In genomic region chr7:93212881-93213280, GRCh38 we compare ENCODE assay signal across 30 cellular contexts. TPM values are rescaled to one million over a fixed set of nuclear protein-coding genes. Genes with fewer than 3 reads are reported as not detected.
DNase-seq lines count a peak whose midpoint lies in the region; ATAC-seq and TF ChIP-seq lines count a peak whose summit lies in the region.
"Had no signal": no experiment of that assay in that cellular context is flagged by ENCODE, and none has a peak within 500 bp of the region (broad histone marks: within the 10 kb centered on the region; RNA-seq: fewer than 3 reads in every experiment).

No MANE protein-coding gene starts in this region.

- H3K36me3 ChIP-seq in WERI-Rb-1, result no peaks in the 10 kb centered on the region
- H3K36me3 ChIP-seq: adrenal gland, BE2C, neutrophil, sigmoid colon, upper lobe of right lung had no signal

- DNase-seq in DMS 273 treated with DMSO at 0.1 percent for 48 hours (lab: John Stamatoyannopoulos, UW) (peak; percentile 100), NCI-H1417 treated with DMSO at 0.1 percent for 48 hours (lab: John Stamatoyannopoulos, UW) (peak; percentile 28), NCI-H524 (lab: John Stamatoyannopoulos, UW) (peak; percentile 81 to 92), WERI-Rb-1 (peak; percentile 14), right cardiac atrium (no peak), A172 (ENCODE audit: low spot score) (no peak), inferior parietal cortex (ENCODE audit: extremely low spot score) (no peak)
- no peak for DNase-seq in activated CD4-positive, CD25-positive, alpha-beta regulatory T cell (lab: John Stamatoyannopoulos, UW)
- DNase-seq: ACHN; activated CD4-positive, alpha-beta T cell treated with anti-CD3 and anti-CD28 coated beads, Interleukin-2, amount 50 U/mL, for 1 hour; activated naive CD4-positive, alpha-beta T cell; activated T-cell treated with anti-CD3 and anti-CD28 coated beads, Interleukin-2, amount 50 U/mL, for 48 hours; adrenal gland; BE2C; H9; islet precursor cell; left ventricle myocardium superior; NCI-H2029; SHP77; sigmoid colon; stimulated activated CD4-positive, alpha-beta T cell treated with anti-CD3 and anti-CD28 coated beads, Interleukin-4, amount 100 ng/mL, for 4 hours; substantia nigra; T-helper 9 cell; upper lobe of right lung had no signal

- WGBS in right cardiac atrium, result 49% methylated on average over 1 of the region's 1 CpG

- H3K27ac ChIP-seq in WERI-Rb-1 (no peak overlapping the region), right cardiac atrium (ENCODE audit: low read length) (no peak overlapping the region)
- H3K27ac ChIP-seq: adrenal gland, neutrophil, sigmoid colon, upper lobe of right lung had no signal

- ATAC-seq in right cardiac atrium, result no peak
- ATAC-seq: left ventricle myocardium superior; stimulated activated memory B cell treated with anti-CD40 and anti-IgM and Interleukin-4, amounts not matched to agents 10 μg/mL and 1 μg/mL and 100 μg/mL, for 72 hours; upper lobe of right lung had no signal

- no peaks in the 10 kb centered on the region for H3K9me3 ChIP-seq in WERI-Rb-1 (ENCODE audit: severe bottlenecking)
- no peaks in the 10 kb centered on the region for H3K9me3 ChIP-seq in right cardiac atrium (ENCODE audit: control insufficient read depth, low read length)
- H3K9me3 ChIP-seq: adrenal gland, BE2C, neutrophil, sigmoid colon, upper lobe of right lung had no signal

- intact Hi-C loops in right cardiac atrium (cut with DNase I), result no loop called here

- no peak for TF ChIP-seq CTCF in WERI-Rb-1 (IDR thresholded peaks at IDR 0.05; ENCODE audit: low read depth, low read length)

- H3K27me3 ChIP-seq in WERI-Rb-1 (ENCODE audit: insufficient read depth, low read depth, severe bottlenecking), result no peaks in the 10 kb centered on the region
- no peaks in the 10 kb centered on the region for H3K27me3 ChIP-seq in right cardiac atrium (ENCODE audit: control insufficient read depth, insufficient read depth)
- H3K27me3 ChIP-seq: adrenal gland, BE2C, sigmoid colon, upper lobe of right lung had no signal

- no peak overlapping the region for H3K4me3 ChIP-seq in WERI-Rb-1 (ENCODE audit: low read depth, low read length)
- no peak overlapping the region for H3K4me3 ChIP-seq in right cardiac atrium (ENCODE audit: low read length)
- H3K4me3 ChIP-seq: adrenal gland, sigmoid colon, upper lobe of right lung had no signal

- no peaks in the 10 kb centered on the region for H3K4me1 ChIP-seq in right cardiac atrium (ENCODE audit: control insufficient read depth, insufficient read depth, low read length)
- H3K4me1 ChIP-seq: adrenal gland, BE2C, sigmoid colon, upper lobe of right lung had no signal

RNA-seq across cellular contexts. Expression of gene HEPACAM2, which starts 13.4 kb away (rescaled TPM):
- total RNA-seq in right cardiac atrium, result not detected
- not detected for polyA plus RNA-seq in right cardiac atrium
- not detected in 2 replicates for total RNA-seq in A172 (2014; rRNA removed; shearing (Covaris generic))
- total RNA-seq: endothelial cell of umbilical vein, H9, HT1080, left ventricle myocardium superior, mesenteric fat pad, posterior vena cava, upper lobe of right lung had no signal
- polyA plus RNA-seq: endothelial cell of umbilical vein had no signal

RNA-seq across cellular contexts. Expression of gene VPS50, which starts 19.3 kb away (rescaled TPM):
- total RNA-seq in right cardiac atrium, result 10 to 100 TPM; 14.3 to 23.0 (median 22.0) TPM
- 6.4 TPM for polyA plus RNA-seq in right cardiac atrium
- total RNA-seq in A172 (2014; rRNA removed; shearing (Covaris generic)), result 54.3 and 56.0 TPM in 2 replicates

Comparison
In these comparisons a context has a peak if more than half of its experiments do, and no peak if none do; other contexts are left out.
1. DNase-seq: peak in DMS 273 treated with DMSO at 0.1 percent for 48 hours (single experiment), NCI-H1417 treated with DMSO at 0.1 percent for 48 hours (single experiment), NCI-H524 (2 of 2) and WERI-Rb-1 (single experiment); none in right cardiac atrium (0 of 3), activated CD4-positive, CD25-positive, alpha-beta regulatory T cell (0 of 4), A172 (single experiment) and inferior parietal cortex (single experiment).